ENCODE assay signal across 17 cellular contexts in the genomic region with DNA sequence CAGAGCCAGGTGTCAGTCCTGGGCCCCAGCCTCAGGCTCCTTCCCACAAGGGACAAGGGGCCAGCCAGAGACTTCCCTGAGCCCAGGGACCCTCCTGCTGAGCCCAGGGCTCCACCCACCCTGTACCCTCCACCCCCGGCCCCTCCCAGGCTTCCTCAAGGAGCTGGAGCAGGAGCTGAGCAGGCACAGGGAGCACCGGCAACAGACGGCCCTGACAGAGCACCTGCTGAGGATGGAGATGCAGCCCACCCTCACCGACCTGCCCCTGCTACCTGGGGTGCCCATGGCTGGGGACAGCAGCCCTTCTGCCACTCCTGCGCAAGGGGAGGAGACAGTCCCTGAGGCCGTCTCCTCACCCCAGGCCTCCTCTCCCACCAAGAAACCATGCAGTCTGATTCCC. TPM values are rescaled to one million over a fixed set of nuclear protein-coding genes. Genes with fewer than 3 reads are reported as not detected.
DNase-seq lines count a peak whose midpoint lies in the region; ATAC-seq and TF ChIP-seq lines count a peak whose summit lies in the region.
"Had no signal": no experiment of that assay in that cellular context is flagged by ENCODE, and none has a peak within 500 bp of the region (broad histone marks: within the 10 kb centered on the region; RNA-seq: fewer than 3 reads in every experiment).

No MANE protein-coding gene starts in this region.

- no peak overlapping the region for H3K4me3 ChIP-seq in mammary epithelial cell (replicated peaks in 1 of 3; ENCODE audit: insufficient read depth in 1 of 3, low read depth in 2 of 3, low read length in 3 of 3)
- no peak overlapping the region for H3K4me3 ChIP-seq in breast epithelium
- peak overlapping the region; percentile 61 for H3K4me3 ChIP-seq in adipocyte (ENCODE audit: low read length)
- no peak overlapping the region for H3K4me3 ChIP-seq in osteoblast (ENCODE audit: insufficient read depth, low read length)
- H3K4me3 ChIP-seq in subcutaneous abdominal adipose tissue (ENCODE audit: low read depth in 1 of 5, low read length in 5 of 5): no peak overlapping the region
- H3K4me3 ChIP-seq: A549, GM23248 had no signal

- H3K4me1 ChIP-seq in mammary epithelial cell (ENCODE audit: insufficient read depth, low read length) (peaks cover 43% of the 10 kb centered on the region), breast epithelium (peaks cover 5 to 14% of the 10 kb centered on the region in 2 donors), adipocyte (ENCODE audit: control insufficient read depth, insufficient read depth, low read length) (peaks cover 57% of the 10 kb centered on the region), osteoblast (ENCODE audit: insufficient read depth, low read length) (peaks cover 41% of the 10 kb centered on the region), subcutaneous abdominal adipose tissue (ENCODE audit: control insufficient read depth in 5 of 5, insufficient read depth in 5 of 5, low read length in 5 of 5) (peaks cover 21 to 94% (median 83%) of the 10 kb centered on the region in 5 donors)

- no peak for ATAC-seq in HG03175 (IDR thresholded peaks at IDR 0.05; ENCODE audit: unreplicated experiment)
- ATAC-seq: A549 had no signal

- H3K27me3 ChIP-seq in mammary epithelial cell (ENCODE audit: insufficient read depth, low read length): no peaks in the 10 kb centered on the region
- no peaks in the 10 kb centered on the region for H3K27me3 ChIP-seq in breast epithelium
- no peaks in the 10 kb centered on the region for H3K27me3 ChIP-seq in adipocyte (replicated peaks; ENCODE audit: control insufficient read depth, insufficient read depth, low read length)
- H3K27me3 ChIP-seq in osteoblast (ENCODE audit: insufficient read depth, low read length): no peaks in the 10 kb centered on the region
- no peaks in the 10 kb centered on the region for H3K27me3 ChIP-seq in subcutaneous abdominal adipose tissue (ENCODE audit: control insufficient read depth in 5 of 5, insufficient read depth in 4 of 5, low read length in 5 of 5)

- H3K27ac ChIP-seq in mammary epithelial cell (ENCODE audit: insufficient read depth, low read depth, low read length) (no peak overlapping the region), breast epithelium (peak overlapping the region in 1 of 2 donors; percentile 70), osteoblast (ENCODE audit: low read depth, low read length) (peak overlapping the region; percentile 56), subcutaneous abdominal adipose tissue (ENCODE audit: low read depth, low read length) (peak overlapping the region; percentile 84)
- H3K27ac ChIP-seq: 22Rv1, A549, GM23248 had no signal

- peaks cover 12% of the 10 kb centered on the region for H3K79me2 ChIP-seq in mammary epithelial cell (ENCODE audit: insufficient read depth, low read length)
- peaks cover 26% of the 10 kb centered on the region for H3K79me2 ChIP-seq in osteoblast (ENCODE audit: insufficient read depth, low read length)

- no TSS peak for BruUV-seq in mammary epithelial cell (replicated peaks; lab: Mats Ljungman, UMichigan)

- no peaks in the 10 kb centered on the region for H4K20me1 ChIP-seq in mammary epithelial cell (ENCODE audit: insufficient read depth, low read length)
- H4K20me1 ChIP-seq in osteoblast (ENCODE audit: insufficient read depth, low read length): peaks cover 3% of the 10 kb centered on the region

- DNase-seq in mammary epithelial cell: no peak
- DNase-seq in breast epithelium (ENCODE audit: low spot score in 2 of 2): no peak
- no peak for DNase-seq in adipocyte (ENCODE audit: low read depth)
- peak; percentile 60 for DNase-seq in osteoblast (ENCODE audit: insufficient read length, low spot score, missing footprints)
- no peak for DNase-seq in COLO829 (ENCODE audit: low spot score)
- DNase-seq in NCI-H146 treated with DMSO at 0.1 percent for 48 hours (lab: John Stamatoyannopoulos, UW; ENCODE audit: unreplicated experiment): no peak
- DNase-seq: C1 segment of cervical spinal cord; CD4-positive, CD25-positive, alpha-beta regulatory T cell; CD8-positive, alpha-beta memory T cell; GM23248; HCEC 1CT; HFFc6 had no signal

- intact Hi-C loops in mammary epithelial cell (cut with micrococcal nuclease): no loop called here
- intact Hi-C loops in breast epithelium (cut with DNase I; ENCODE audit: low total_unique reads): no loop called here

- no peaks in the 10 kb centered on the region for H3K9me3 ChIP-seq in mammary epithelial cell (replicated peaks; ENCODE audit: insufficient read depth, low read length)
- no peaks in the 10 kb centered on the region for H3K9me3 ChIP-seq in breast epithelium
- H3K9me3 ChIP-seq in adipocyte (ENCODE audit: control insufficient read depth, low read length): no peaks in the 10 kb centered on the region
- H3K9me3 ChIP-seq in osteoblast (ENCODE audit: low read depth, low read length): no peaks in the 10 kb centered on the region
- no peaks in the 10 kb centered on the region for H3K9me3 ChIP-seq in subcutaneous abdominal adipose tissue (ENCODE audit: control insufficient read depth in 5 of 5, low read length in 5 of 5)
- H3K9me3 ChIP-seq: A549, Caco-2 had no signal

- peaks cover 5% of the 10 kb centered on the region for H3K36me3 ChIP-seq in mammary epithelial cell (ENCODE audit: insufficient read depth, low read length)
- no peaks in the 10 kb centered on the region for H3K36me3 ChIP-seq in breast epithelium
- peaks cover 27% of the 10 kb centered on the region for H3K36me3 ChIP-seq in adipocyte (ENCODE audit: control insufficient read depth, insufficient read depth, low read length, severe bottlenecking)
- peaks cover 15% of the 10 kb centered on the region for H3K36me3 ChIP-seq in osteoblast (ENCODE audit: insufficient read depth, low read length)
- peaks cover 0 to 39% (median 25%) of the 10 kb centered on the region in 5 donors for H3K36me3 ChIP-seq in subcutaneous abdominal adipose tissue (ENCODE audit: control insufficient read depth in 5 of 5, insufficient read depth in 5 of 5, low read length in 5 of 5)

- H3K9ac ChIP-seq in mammary epithelial cell (ENCODE audit: insufficient read depth, low read length) (no peak overlapping the region), adipocyte (ENCODE audit: low read length) (peak overlapping the region; percentile 94), subcutaneous abdominal adipose tissue (ENCODE audit: low read length in 5 of 5) (peak overlapping the region in 3 of 5 donors; percentile 15 to 75 (median 21))
- H3K9ac ChIP-seq: GM23248 had no signal

- TF ChIP-seq POLR2A in breast epithelium (IDR thresholded peaks at IDR 0.05): no peak

- WGBS in mammary epithelial cell (ENCODE audit: low coverage, missing lambda C conversion rate): 91% methylated on average over 6 of the region's 6 CpGs

- H3K4me2 ChIP-seq in mammary epithelial cell (ENCODE audit: insufficient read depth, low read depth, low read length) (peak overlapping the region; percentile 58), osteoblast (ENCODE audit: insufficient read depth, low read length) (no peak overlapping the region)
- H3K4me2 ChIP-seq: A549 had no signal

- in situ Hi-C loops in mammary epithelial cell (cut with MboI; ENCODE audit: low sequenced_read_pairs in 2 of 2): no loop called here

- dilution Hi-C loops in mammary epithelial cell (cut with HindIII; ENCODE audit: low sequenced_read_pairs): no loop called here

- CTCF ChIA-PET in mammary epithelial cell (lab: Charles Lee; ENCODE audit: low non-redundant PET): no interaction called here

- TF ChIP-seq CTCF in mammary epithelial cell (conservative IDR thresholded peaks at IDR 0.05 in 1 of 2, IDR thresholded peaks at IDR 0.05 in 1 of 2; ENCODE audit: extremely low read depth in 1 of 2, insufficient read depth in 1 of 2, low read depth in 1 of 2, low read length in 2 of 2): no peak
- TF ChIP-seq CTCF in breast epithelium (IDR thresholded peaks at IDR 0.05): no peak
- TF ChIP-seq CTCF in osteoblast (IDR thresholded peaks at IDR 0.05; ENCODE audit: extremely low read depth, low read depth, low read length): no peak

- H2AFZ ChIP-seq in mammary epithelial cell (ENCODE audit: low read depth, low read length) (no peak overlapping the region), osteoblast (ENCODE audit: low read length) (no peak overlapping the region)
- H2AFZ ChIP-seq: GM23248 had no signal

RNA-seq across cellular contexts. Expression of a gene that starts 4.5 kb away (rescaled TPM):
- total RNA-seq in mammary epithelial cell (10 to 100 TPM; 29.0 to 36.3 TPM), breast epithelium (100 to 1,000 TPM in 1 of 3 donors, 10 to 100 TPM in 2; 49.2 to 108 (median 54.9) TPM), osteoblast (41.0 and 42.7 TPM in 2 replicates)
- 25.2 TPM for polyA plus RNA-seq in mammary epithelial cell
- 22.3 TPM for polyA minus RNA-seq in mammary epithelial cell

RNA-seq across cellular contexts. Expression of a gene that starts 5.1 kb away (rescaled TPM):
- total RNA-seq in mammary epithelial cell (under 1 TPM in 1 of 2 donors, not detected in 1; 0.54 TPM), breast epithelium (under 1 TPM; 0.16 to 0.59 (median 0.33) TPM), osteoblast (not detected in 2 replicates)
- 0.28 TPM for polyA plus RNA-seq in mammary epithelial cell
- polyA minus RNA-seq in mammary epithelial cell: not detected
- total RNA-seq: GM23248 had no signal

RNA-seq across cellular contexts. Expression of a gene that starts 5.3 kb away (rescaled TPM):
- total RNA-seq in mammary epithelial cell (10 to 100 TPM; 18.2 to 39.4 TPM), breast epithelium (10 to 100 TPM; 35.0 to 43.5 (median 36.7) TPM), osteoblast (32.7 and 35.8 TPM in 2 replicates)
- polyA plus RNA-seq in mammary epithelial cell: 53.5 TPM
- polyA minus RNA-seq in mammary epithelial cell: 34.4 TPM

RNA-seq across cellular contexts. Expression of a gene that starts 14.4 kb away (rescaled TPM):
- total RNA-seq in mammary epithelial cell: 10 to 100 TPM in 1 of 2 donors, 1 to 10 TPM in 1; 4.2 to 15.1 TPM
- polyA plus RNA-seq in mammary epithelial cell: 4.6 TPM
- polyA minus RNA-seq in mammary epithelial cell: 7.7 TPM
- 1 to 10 TPM in 2 of 3 donors, under 1 TPM in 1; 0.48 to 5.3 (median 3.6) TPM for total RNA-seq in breast epithelium
- total RNA-seq in osteoblast: under 0.01 TPM in 2 replicates
- total RNA-seq: GM23248 had no signal
- polyA plus RNA-seq: CD4-positive, CD25-positive, alpha-beta regulatory T cell; GM23248 had no signal

RNA-seq across cellular contexts. Expression of a gene that starts 15.0 kb away (rescaled TPM):
- total RNA-seq in mammary epithelial cell: 1 to 10 TPM; 2.0 to 6.7 TPM
- 2.9 TPM for polyA plus RNA-seq in mammary epithelial cell
- 17.2 TPM for polyA minus RNA-seq in mammary epithelial cell
- 10 to 100 TPM in 1 of 3 donors, 1 to 10 TPM in 2; 3.0 to 10.2 (median 8.9) TPM for total RNA-seq in breast epithelium
- total RNA-seq in osteoblast: 8.0 and 8.3 TPM in 2 replicates
